14 cellular contexts compared by ENCODE assay signal in genomic region chr10:80075781-80076180, GRCh38. TPM values are rescaled to one million over a fixed set of nuclear protein-coding genes. Genes with fewer than 3 reads are reported as not detected.
A peak's percentile ranks its signal among the peaks of the same experiment; 100 is the strongest.
DNase-seq lines count a peak whose midpoint lies in the region; ATAC-seq, FAIRE-seq and TF ChIP-seq lines count a peak whose summit lies in the region.
"Had no signal": no experiment of that assay in that cellular context is flagged by ENCODE, and none has a peak within 500 bp of the region (broad histone marks: within the 10 kb centered on the region; RNA-seq: fewer than 3 reads in every experiment).

No MANE protein-coding gene starts in this region.

- ATAC-seq in activated CD8-positive, alpha-beta T cell treated with anti-CD3 and anti-CD28 coated beads for 36 hours = peak; percentile 31
- no peak for ATAC-seq in activated CD8-positive, alpha-beta T cell treated with anti-CD3 and anti-CD28 coated beads, Interleukin-2, amount 10 ng/mL, durations not matched to agents 7 days and 5 days
- no peak for ATAC-seq in HG03175 (IDR thresholded peaks at IDR 0.05; ENCODE audit: unreplicated experiment)
- no peak for ATAC-seq in GM21576 (IDR thresholded peaks at IDR 0.05; ENCODE audit: unreplicated experiment)

- no peak overlapping the region for H3K4me3 Mint-ChIP-seq in activated CD8-positive, alpha-beta T cell treated with anti-CD3 and anti-CD28 coated beads for 36 hours
- no peak overlapping the region for H3K4me3 Mint-ChIP-seq in activated CD8-positive, alpha-beta T cell treated with anti-CD3 and anti-CD28 coated beads, Interleukin-2, amount 10 ng/mL, durations not matched to agents 7 days and 5 days
- peak overlapping the region; percentile 14 for H3K4me3 Mint-ChIP-seq in progenitor cell of endocrine pancreas (ENCODE audit: low read depth)

- H3K9me3 Mint-ChIP-seq in activated CD8-positive, alpha-beta T cell treated with anti-CD3 and anti-CD28 coated beads for 36 hours = no peaks in the 10 kb centered on the region
- H3K9me3 Mint-ChIP-seq in activated CD8-positive, alpha-beta T cell treated with anti-CD3 and anti-CD28 coated beads, Interleukin-2, amount 10 ng/mL, durations not matched to agents 7 days and 5 days (ENCODE audit: insufficient read depth) = no peaks in the 10 kb centered on the region
- H3K9me3 Mint-ChIP-seq in progenitor cell of endocrine pancreas (ENCODE audit: low read depth) = no peaks in the 10 kb centered on the region

- intact Hi-C loops in activated CD8-positive, alpha-beta T cell treated with anti-CD3 and anti-CD28 coated beads for 36 hours (cut with micrococcal nuclease) = no loop called here

- no peak for TF ChIP-seq CTCF in activated CD8-positive, alpha-beta T cell treated with anti-CD3 and anti-CD28 coated beads for 36 hours (IDR thresholded peaks at IDR 0.05)
- TF ChIP-seq CTCF in bronchial epithelial cell (IDR thresholded peaks at IDR 0.05; ENCODE audit: insufficient read depth, low read length, severe bottlenecking) = no peak
- TF ChIP-seq CTCF in progenitor cell of endocrine pancreas (IDR thresholded peaks at IDR 0.05; ENCODE audit: unreplicated experiment) = no peak

- H3K27me3 ChIP-seq in bronchial epithelial cell (ENCODE audit: control insufficient read depth, insufficient read depth, low read length) = no peaks in the 10 kb centered on the region
- H3K27me3 ChIP-seq: esophagus muscularis mucosa, upper lobe of left lung had no signal

- POLR2A ChIA-PET in activated CD8-positive, alpha-beta T cell treated with anti-CD3 and anti-CD28 coated beads for 36 hours (lab: Charles Lee) = no interaction called here
- POLR2A ChIA-PET in activated CD8-positive, alpha-beta T cell treated with anti-CD3 and anti-CD28 coated beads, Interleukin-2, amount 10 ng/mL, durations not matched to agents 7 days and 5 days (lab: Charles Lee) = interaction anchor here (0.6 kb wide), 1 partner anchor 137 kb away, joined by 4 read pairs; no protein-coding TSS in a partner anchor

- no peaks in the 10 kb centered on the region for H3K36me3 ChIP-seq in bronchial epithelial cell (ENCODE audit: control insufficient read depth, insufficient read depth, low read length)
- H3K36me3 ChIP-seq: esophagus muscularis mucosa, upper lobe of left lung had no signal

- H3K4me3 ChIP-seq in bronchial epithelial cell (ENCODE audit: low read depth, low read length) = no peak overlapping the region
- H3K4me3 ChIP-seq: esophagus muscularis mucosa, upper lobe of left lung had no signal

- peaks cover 6% of the 10 kb centered on the region for H3K36me3 Mint-ChIP-seq in activated CD8-positive, alpha-beta T cell treated with anti-CD3 and anti-CD28 coated beads for 36 hours (ENCODE audit: low read depth)
- no peaks in the 10 kb centered on the region for H3K36me3 Mint-ChIP-seq in activated CD8-positive, alpha-beta T cell treated with anti-CD3 and anti-CD28 coated beads, Interleukin-2, amount 10 ng/mL, durations not matched to agents 7 days and 5 days (ENCODE audit: low read depth)
- H3K36me3 Mint-ChIP-seq in progenitor cell of endocrine pancreas (ENCODE audit: insufficient read depth) = no peaks in the 10 kb centered on the region

- peak; percentile 23 for DNase-seq in activated CD8-positive, alpha-beta T cell treated with anti-CD3 and anti-CD28 coated beads for 36 hours
- DNase-seq in activated CD8-positive, alpha-beta T cell treated with anti-CD3 and anti-CD28 coated beads, Interleukin-2, amount 10 ng/mL, durations not matched to agents 7 days and 5 days = no peak
- DNase-seq in HS-5 (ENCODE audit: low read depth) = peak; percentile 63
- peak; percentile 94 for DNase-seq in bronchial epithelial cell (ENCODE audit: low read depth)
- no peak for DNase-seq in progenitor cell of endocrine pancreas (ENCODE audit: low spot score, unreplicated experiment)
- no peak for DNase-seq in activated CD8-positive, alpha-beta memory T cell treated with anti-CD3 and anti-CD28 coated beads for 24 hours
- DNase-seq: activated CD4-positive, CD25-positive, alpha-beta regulatory T cell treated with anti-CD3 and anti-CD28 coated beads, Interleukin-2, amount 50 U/mL, for 72 hours; NCI-H2171 treated with DMSO at 0.1 percent for 48 hours; SW 1271; upper lobe of left lung had no signal

- H3K4me1 Mint-ChIP-seq in activated CD8-positive, alpha-beta T cell treated with anti-CD3 and anti-CD28 coated beads for 36 hours (ENCODE audit: low read depth) = peaks cover 27% of the 10 kb centered on the region
- peaks cover 20% of the 10 kb centered on the region for H3K4me1 Mint-ChIP-seq in activated CD8-positive, alpha-beta T cell treated with anti-CD3 and anti-CD28 coated beads, Interleukin-2, amount 10 ng/mL, durations not matched to agents 7 days and 5 days (ENCODE audit: low read depth)
- H3K4me1 Mint-ChIP-seq in progenitor cell of endocrine pancreas (ENCODE audit: low read depth) = peaks cover 10% of the 10 kb centered on the region

- peak overlapping the region; percentile 10 for H3K27ac Mint-ChIP-seq in activated CD8-positive, alpha-beta T cell treated with anti-CD3 and anti-CD28 coated beads for 36 hours
- H3K27ac Mint-ChIP-seq in activated CD8-positive, alpha-beta T cell treated with anti-CD3 and anti-CD28 coated beads, Interleukin-2, amount 10 ng/mL, durations not matched to agents 7 days and 5 days = no peak overlapping the region
- no peak overlapping the region for H3K27ac Mint-ChIP-seq in progenitor cell of endocrine pancreas

- H3K27me3 Mint-ChIP-seq in activated CD8-positive, alpha-beta T cell treated with anti-CD3 and anti-CD28 coated beads for 36 hours = no peaks in the 10 kb centered on the region
- H3K27me3 Mint-ChIP-seq in activated CD8-positive, alpha-beta T cell treated with anti-CD3 and anti-CD28 coated beads, Interleukin-2, amount 10 ng/mL, durations not matched to agents 7 days and 5 days (ENCODE audit: low read depth) = no peaks in the 10 kb centered on the region
- no peaks in the 10 kb centered on the region for H3K27me3 Mint-ChIP-seq in progenitor cell of endocrine pancreas

- no peak for FAIRE-seq in bronchial epithelial cell (lab: Jason Lieb, UNC)

- CTCF ChIA-PET in activated CD8-positive, alpha-beta T cell treated with anti-CD3 and anti-CD28 coated beads for 36 hours (lab: Charles Lee) = interaction anchor here (2.7 kb wide), 1 partner anchor 29 kb away, joined by 7 read pairs; no protein-coding TSS in a partner anchor
- CTCF ChIA-PET in activated CD8-positive, alpha-beta T cell treated with anti-CD3 and anti-CD28 coated beads, Interleukin-2, amount 10 ng/mL, durations not matched to agents 7 days and 5 days (lab: Charles Lee) = interaction anchor here (1.3 kb wide), 1 partner anchor 17 kb away, joined by 5 read pairs; no protein-coding TSS in a partner anchor

RNA-seq across cellular contexts. Expression of gene TMEM254, which starts 2.7 kb away (rescaled TPM):
- total RNA-seq in activated CD8-positive, alpha-beta T cell treated with anti-CD3 and anti-CD28 coated beads for 36 hours = 10 to 100 TPM; 11.7 to 12.3 TPM
- 1 to 10 TPM; 9.6 to 9.9 TPM for total RNA-seq in activated CD8-positive, alpha-beta T cell treated with anti-CD3 and anti-CD28 coated beads, Interleukin-2, amount 10 ng/mL, durations not matched to agents 7 days and 5 days
- total RNA-seq in bronchial epithelial cell (7.1 and 21.1 TPM in 2 replicates), progenitor cell of endocrine pancreas (34.7 and 34.8 TPM in 2 replicates)

RNA-seq across cellular contexts. Expression of gene PLAC9, which starts 56.7 kb away (rescaled TPM):
- not detected for total RNA-seq in activated CD8-positive, alpha-beta T cell treated with anti-CD3 and anti-CD28 coated beads for 36 hours
- not detected for total RNA-seq in activated CD8-positive, alpha-beta T cell treated with anti-CD3 and anti-CD28 coated beads, Interleukin-2, amount 10 ng/mL, durations not matched to agents 7 days and 5 days
- 0.13 TPM in 1 of 2 replicates, not detected in the other for total RNA-seq in bronchial epithelial cell
- total RNA-seq in progenitor cell of endocrine pancreas = 0.79 and 1.6 TPM in 2 replicates
- total RNA-seq: Daoy had no signal

Comparison
In these comparisons a context has a peak if more than half of its experiments do, and no peak if none do; other contexts are left out.
1. DNase-seq: peak in activated CD8-positive, alpha-beta T cell treated with anti-CD3 and anti-CD28 coated beads for 36 hours (single experiment), HS-5 (single experiment) and bronchial epithelial cell (single experiment); none in activated CD8-positive, alpha-beta T cell treated with anti-CD3 and anti-CD28 coated beads, Interleukin-2, amount 10 ng/mL, durations not matched to agents 7 days and 5 days (single experiment), progenitor cell of endocrine pancreas (single experiment) and activated CD8-positive, alpha-beta memory T cell treated with anti-CD3 and anti-CD28 coated beads for 24 hours (single experiment).